16 cellular contexts compared by ENCODE assay signal in the genomic region with DNA sequence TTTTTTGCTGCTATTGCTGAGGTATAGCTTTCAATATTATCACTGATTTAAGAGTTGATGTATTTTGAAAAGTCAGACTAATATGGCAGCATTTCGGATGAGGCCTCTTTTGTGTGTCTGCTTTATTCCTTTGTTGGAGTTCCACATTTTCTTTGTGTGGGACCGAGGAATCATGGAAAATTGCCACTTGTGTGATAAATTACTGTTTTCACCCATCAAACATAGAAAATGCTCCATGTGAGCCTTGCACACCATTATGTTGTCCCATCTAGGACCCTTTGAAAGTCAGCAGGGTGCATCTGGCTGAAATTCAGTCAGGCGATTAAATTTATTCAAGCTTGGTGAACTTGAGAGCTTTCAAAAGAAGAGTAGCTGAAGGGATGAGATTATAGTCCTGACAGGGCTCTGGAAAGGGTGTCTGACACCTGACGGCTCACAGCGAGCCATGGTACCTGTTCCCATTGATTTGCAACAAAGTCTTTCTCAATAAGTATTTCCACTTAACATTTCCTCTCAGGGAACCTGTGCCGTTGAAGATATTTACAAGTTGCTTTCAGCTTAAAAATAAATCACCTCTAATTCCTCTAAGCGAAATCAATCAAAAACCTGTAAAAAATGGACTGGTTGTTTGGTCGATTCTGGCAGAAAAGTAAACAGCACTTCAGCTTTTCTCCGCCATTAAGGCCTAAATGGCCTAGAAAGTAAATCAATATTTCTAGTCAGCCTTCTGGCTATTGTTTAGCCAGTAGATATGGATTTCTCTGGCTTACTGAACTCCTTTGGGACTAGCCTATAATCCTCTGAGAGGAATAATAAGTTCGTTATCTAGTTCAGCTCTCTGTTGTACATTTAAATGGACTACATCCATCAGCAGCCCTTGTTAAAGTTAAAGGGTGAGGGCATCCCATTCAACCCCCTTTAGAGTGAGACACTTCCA.
A peak's percentile ranks its signal among the peaks of the same experiment; 100 is the strongest.
DNase-seq lines count a peak whose midpoint lies in the region; ATAC-seq and TF ChIP-seq lines count a peak whose summit lies in the region.
"Had no signal": no experiment of that assay in that cellular context is flagged by ENCODE, and none has a peak within 500 bp of the region (broad histone marks: within the 10 kb centered on the region; RNA-seq: fewer than 3 reads in every experiment).

No MANE protein-coding gene starts in this region.

- H3K4me1 ChIP-seq in endocrine pancreas (ENCODE audit: control insufficient read depth, insufficient read depth, low read length) (peaks cover 3% of the 10 kb centered on the region), gastrocnemius medialis (no peaks in the 10 kb centered on the region)
- H3K4me1 ChIP-seq: thyroid gland had no signal

- intact Hi-C loops in gastrocnemius medialis (cut with DNase I; ENCODE audit: low total_unique reads) = no loop called here

- DNase-seq in D341Med (ENCODE audit: low spot score) = peak; percentile 33
- DNase-seq in NCI-H1105 treated with DMSO at 0.1 percent for 48 hours (lab: John Stamatoyannopoulos, UW) = peak; percentile 97
- peak; percentile 95 for DNase-seq in NCI-H2227 treated with DMSO at 0.1 percent for 48 hours (lab: John Stamatoyannopoulos, UW)
- no peak for DNase-seq in gastrocnemius medialis
- DNase-seq in foreskin fibroblast = no peak
- no peak for DNase-seq in germinal center (ENCODE audit: low spot score)
- DNase-seq: anterior cingulate cortex; Calu3; HCEC 1CT; immature natural killer cell; stimulated activated CD4-positive, alpha-beta T cell treated with anti-CD3 and anti-CD28 coated beads, Interleukin-4, amount 100 ng/mL, for 24 hours; thyroid gland had no signal

- H3K36me3 ChIP-seq in endocrine pancreas (ENCODE audit: control insufficient read depth, insufficient read depth, low read length) = no peaks in the 10 kb centered on the region
- no peaks in the 10 kb centered on the region for H3K36me3 ChIP-seq in gastrocnemius medialis
- H3K36me3 ChIP-seq: neutrophil, thyroid gland had no signal

- ATAC-seq in gastrocnemius medialis (no peak), GM18511 (IDR thresholded peaks at IDR 0.05; ENCODE audit: unreplicated experiment) (no peak)

- H3K27ac ChIP-seq in gastrocnemius medialis = no peak overlapping the region
- H3K27ac ChIP-seq: HL-60, neutrophil, thyroid gland had no signal

- H3K27me3 ChIP-seq in endocrine pancreas (ENCODE audit: control insufficient read depth, insufficient read depth, low read length) (no peaks in the 10 kb centered on the region), gastrocnemius medialis (no peaks in the 10 kb centered on the region)
- H3K27me3 ChIP-seq: neutrophil, thyroid gland had no signal

- no peaks in the 10 kb centered on the region for H3K9me3 ChIP-seq in endocrine pancreas (ENCODE audit: control insufficient read depth, low read length)
- H3K9me3 ChIP-seq in gastrocnemius medialis = no peaks in the 10 kb centered on the region
- H3K9me3 ChIP-seq: neutrophil, thyroid gland had no signal

- peak overlapping the region; percentile 14 for H3K9ac ChIP-seq in endocrine pancreas (ENCODE audit: control insufficient read depth, insufficient read depth, low read length)

- H3K4me3 ChIP-seq in endocrine pancreas (ENCODE audit: control insufficient read depth, insufficient read depth, low read length) = peak overlapping the region; percentile 62
- no peak overlapping the region for H3K4me3 ChIP-seq in gastrocnemius medialis
- H3K4me3 ChIP-seq in foreskin fibroblast (ENCODE audit: low read depth in 1 of 2, low read length in 2 of 2) = no peak overlapping the region
- H3K4me3 ChIP-seq: thyroid gland had no signal

- in situ Hi-C loops in gastrocnemius medialis (cut with MboI; ENCODE audit: low sequenced_read_pairs in 4 of 4) = no loop called here

- no peak for TF ChIP-seq POLR2A in gastrocnemius medialis (IDR thresholded peaks at IDR 0.05)

- TF ChIP-seq CTCF in gastrocnemius medialis (IDR thresholded peaks at IDR 0.05 in 4 of 5, conservative IDR thresholded peaks at IDR 0.05 in 1 of 5) = no peak
- TF ChIP-seq CTCF in foreskin fibroblast (IDR thresholded peaks at IDR 0.05; ENCODE audit: low read depth, low read length) = no peak

Comparison
In these comparisons a context has a peak if more than half of its experiments do, and no peak if none do; other contexts are left out.
1. DNase-seq: peak in D341Med (single experiment), NCI-H1105 treated with DMSO at 0.1 percent for 48 hours (single experiment) and NCI-H2227 treated with DMSO at 0.1 percent for 48 hours (single experiment); none in gastrocnemius medialis (0 of 2), foreskin fibroblast (0 of 2) and germinal center (single experiment).